15 cellular contexts compared by ENCODE assay signal in genomic region chr22:44455963-44456358, GRCh38. TPM values are rescaled to one million over a fixed set of nuclear protein-coding genes. Genes with fewer than 3 reads are reported as not detected.
DNase-seq lines count a peak whose midpoint lies in the region; ATAC-seq and TF ChIP-seq lines count a peak whose summit lies in the region.
"Had no signal": no experiment of that assay in that cellular context is flagged by ENCODE, and none has a peak within 500 bp of the region (broad histone marks: within the 10 kb centered on the region; RNA-seq: fewer than 3 reads in every experiment).

No MANE protein-coding gene starts in this region.

- peaks cover 55% of the 10 kb centered on the region for H3K4me1 Mint-ChIP-seq in activated CD4-positive, alpha-beta T cell treated with anti-CD3 and anti-CD28 coated beads, Interleukin-2, amount 10 ng/mL, durations not matched to agents 7 days and 5 days
- H3K4me1 Mint-ChIP-seq in activated naive CD8-positive, alpha-beta T cell (ENCODE audit: low read depth) = peaks cover 36% of the 10 kb centered on the region
- H3K4me1 Mint-ChIP-seq in stimulated activated effector memory CD8-positive, alpha-beta T cell treated with anti-CD3 and anti-CD28 coated beads, Interleukin-12 subunit alpha, Interleukin-12 subunit beta, amount 100 ng/mL, for 72 hours = peaks cover 52% of the 10 kb centered on the region

- no peaks in the 10 kb centered on the region for H3K79me2 ChIP-seq in MM.1S (ENCODE audit: low read length)
- H3K79me2 ChIP-seq: parathyroid adenoma had no signal

- H3K27ac ChIP-seq in MM.1S (ENCODE audit: low read length) = no peak overlapping the region
- H3K27ac ChIP-seq: parathyroid adenoma had no signal

- ATAC-seq in stimulated activated effector memory CD8-positive, alpha-beta T cell treated with anti-CD3 and anti-CD28 coated beads, Interleukin-12 subunit alpha, Interleukin-12 subunit beta, amount 100 ng/mL, for 72 hours = peak; percentile 88
- ATAC-seq: PC-3 had no signal

- H3K27ac Mint-ChIP-seq in activated CD4-positive, alpha-beta T cell treated with anti-CD3 and anti-CD28 coated beads, Interleukin-2, amount 10 ng/mL, durations not matched to agents 7 days and 5 days = peak overlapping the region; percentile 95
- H3K27ac Mint-ChIP-seq in activated naive CD8-positive, alpha-beta T cell = peak overlapping the region; percentile 92
- H3K27ac Mint-ChIP-seq in stimulated activated effector memory CD8-positive, alpha-beta T cell treated with anti-CD3 and anti-CD28 coated beads, Interleukin-12 subunit alpha, Interleukin-12 subunit beta, amount 100 ng/mL, for 72 hours = peak overlapping the region; percentile 26

- H3K4me1 ChIP-seq in MM.1S (ENCODE audit: low read length) = peaks cover 11% of the 10 kb centered on the region
- H3K4me1 ChIP-seq: parathyroid adenoma, upper lobe of left lung had no signal

- H3K4me3 Mint-ChIP-seq in activated CD4-positive, alpha-beta T cell treated with anti-CD3 and anti-CD28 coated beads, Interleukin-2, amount 10 ng/mL, durations not matched to agents 7 days and 5 days = peak overlapping the region; percentile 9
- peak overlapping the region; percentile 44 for H3K4me3 Mint-ChIP-seq in activated naive CD8-positive, alpha-beta T cell
- peak overlapping the region; percentile 17 for H3K4me3 Mint-ChIP-seq in stimulated activated effector memory CD8-positive, alpha-beta T cell treated with anti-CD3 and anti-CD28 coated beads, Interleukin-12 subunit alpha, Interleukin-12 subunit beta, amount 100 ng/mL, for 72 hours

- peaks cover 81% of the 10 kb centered on the region for H3K27me3 ChIP-seq in MM.1S (replicated peaks; ENCODE audit: insufficient read depth, low read length)
- H3K27me3 ChIP-seq: upper lobe of left lung had no signal

- no peak for DNase-seq in activated CD4-positive, alpha-beta T cell treated with anti-CD3 and anti-CD28 coated beads, Interleukin-2, amount 10 ng/mL, durations not matched to agents 7 days and 5 days
- no peak for DNase-seq in activated CD4-positive, alpha-beta T cell treated with anti-CD3 and anti-CD28 coated beads for 4 hours
- DNase-seq in MM.1S (no peak), GF-D8 (lab: John Stamatoyannopoulos, UW) (no peak), SIG-M5 treated with dmso at 0.1 percent for 504 hours (lab: John Stamatoyannopoulos, UW; ENCODE audit: unreplicated experiment) (no peak)
- no peak for DNase-seq in stimulated activated effector memory CD8-positive, alpha-beta T cell treated with anti-CD3 and anti-CD28 coated beads, Interleukin-12 subunit alpha, Interleukin-12 subunit beta, amount 100 ng/mL, for 72 hours (ENCODE audit: low spot score in 2 of 2)
- no peak for DNase-seq in NK-92 treated with Interleukin-12 subunit alpha and Interleukin-12 subunit beta, amount 100 ng/mL, for 24 hours (lab: John Stamatoyannopoulos, UW)
- DNase-seq: COR-L47, EL, foreskin fibroblast, NCI-H526, upper lobe of left lung had no signal

- no peak overlapping the region for H3K9ac ChIP-seq in MM.1S (ENCODE audit: low read length)
- H3K9ac ChIP-seq: parathyroid adenoma had no signal

- peaks cover 21% of the 10 kb centered on the region for H3K36me3 Mint-ChIP-seq in activated CD4-positive, alpha-beta T cell treated with anti-CD3 and anti-CD28 coated beads, Interleukin-2, amount 10 ng/mL, durations not matched to agents 7 days and 5 days (ENCODE audit: low read depth)
- peaks cover 7% of the 10 kb centered on the region for H3K36me3 Mint-ChIP-seq in activated naive CD8-positive, alpha-beta T cell
- peaks cover 6% of the 10 kb centered on the region for H3K36me3 Mint-ChIP-seq in stimulated activated effector memory CD8-positive, alpha-beta T cell treated with anti-CD3 and anti-CD28 coated beads, Interleukin-12 subunit alpha, Interleukin-12 subunit beta, amount 100 ng/mL, for 72 hours

- no peaks in the 10 kb centered on the region for H3K27me3 Mint-ChIP-seq in activated CD4-positive, alpha-beta T cell treated with anti-CD3 and anti-CD28 coated beads, Interleukin-2, amount 10 ng/mL, durations not matched to agents 7 days and 5 days
- no peaks in the 10 kb centered on the region for H3K27me3 Mint-ChIP-seq in activated naive CD8-positive, alpha-beta T cell

- no peaks in the 10 kb centered on the region for H3K36me3 ChIP-seq in MM.1S (replicated peaks; ENCODE audit: insufficient read depth, low read length)
- H3K36me3 ChIP-seq: upper lobe of left lung had no signal

- POLR2A ChIA-PET in activated CD4-positive, alpha-beta T cell treated with anti-CD3 and anti-CD28 coated beads, Interleukin-2, amount 10 ng/mL, durations not matched to agents 7 days and 5 days (lab: Charles Lee) = interaction anchor here (0.5 kb wide), 1 partner anchor 717 kb away, joined by 3 read pairs; no protein-coding TSS in a partner anchor

- no peaks in the 10 kb centered on the region for H3K9me3 ChIP-seq in MM.1S (replicated peaks; ENCODE audit: insufficient read depth, low read length)
- H3K9me3 ChIP-seq: upper lobe of left lung had no signal

- peak overlapping the region; percentile 63 for H3K4me2 ChIP-seq in MM.1S (ENCODE audit: low read depth, low read length)

- no peaks in the 10 kb centered on the region for H4K20me1 ChIP-seq in MM.1S (ENCODE audit: insufficient read depth, low read length)

- TF ChIP-seq CTCF in MM.1S (IDR thresholded peaks at IDR 0.05; ENCODE audit: low read length) = no peak

- CTCF ChIA-PET in activated CD4-positive, alpha-beta T cell treated with anti-CD3 and anti-CD28 coated beads, Interleukin-2, amount 10 ng/mL, durations not matched to agents 7 days and 5 days (lab: Charles Lee) = no interaction called here

- 0 out of 2 replicates have a peak, but pooled peaks cover 4% of the 10 kb centered on the region for H3F3A ChIP-seq in MM.1S (ENCODE audit: insufficient read depth, low read length)

- H2AFZ ChIP-seq in MM.1S (ENCODE audit: low read length) = no peak overlapping the region
- H2AFZ ChIP-seq: parathyroid adenoma had no signal

- no peaks in the 10 kb centered on the region for H3K9me2 ChIP-seq in MM.1S (replicated peaks; ENCODE audit: insufficient read depth, low read length)

- peaks cover 16% of the 10 kb centered on the region for H3K9me3 Mint-ChIP-seq in activated CD4-positive, alpha-beta T cell treated with anti-CD3 and anti-CD28 coated beads, Interleukin-2, amount 10 ng/mL, durations not matched to agents 7 days and 5 days
- peaks cover 4% of the 10 kb centered on the region for H3K9me3 Mint-ChIP-seq in activated naive CD8-positive, alpha-beta T cell (ENCODE audit: low read depth)
- H3K9me3 Mint-ChIP-seq in stimulated activated effector memory CD8-positive, alpha-beta T cell treated with anti-CD3 and anti-CD28 coated beads, Interleukin-12 subunit alpha, Interleukin-12 subunit beta, amount 100 ng/mL, for 72 hours = peaks cover 6% of the 10 kb centered on the region

- H3K4me3 ChIP-seq in MM.1S (ENCODE audit: low read length) = peak overlapping the region; percentile 11; the same call in 1 of the 2 replicates
- H3K4me3 ChIP-seq: upper lobe of left lung had no signal

RNA-seq across cellular contexts. Expression of gene RTL6, which starts 42.1 kb away (rescaled TPM):
- total RNA-seq in activated CD4-positive, alpha-beta T cell treated with anti-CD3 and anti-CD28 coated beads, Interleukin-2, amount 10 ng/mL, durations not matched to agents 7 days and 5 days = 10 to 100 TPM; 11.8 to 12.0 TPM

Comparison
In these comparisons a context has a peak if more than half of its experiments do, and no peak if none do; other contexts are left out.
1. H3K27ac Mint-ChIP-seq: peak in every context shown above with its lines; median percentile 95 in activated CD4-positive, alpha-beta T cell treated with anti-CD3 and anti-CD28 coated beads, Interleukin-2, amount 10 ng/mL, durations not matched to agents 7 days and 5 days; 92 in activated naive CD8-positive, alpha-beta T cell; 26 in stimulated activated effector memory CD8-positive, alpha-beta T cell treated with anti-CD3 and anti-CD28 coated beads, Interleukin-12 subunit alpha, Interleukin-12 subunit beta, amount 100 ng/mL, for 72 hours.